In genomic region chr17:81342062-81342699, GRCh38 we compare ENCODE assay signal across 10 cellular contexts. TPM values are rescaled to one million over a fixed set of nuclear protein-coding genes. Genes with fewer than 3 reads are reported as not detected.
DNase-seq lines count a peak whose midpoint lies in the region; ATAC-seq and TF ChIP-seq lines count a peak whose summit lies in the region.
"Had no signal": no experiment of that assay in that cellular context is flagged by ENCODE, and none has a peak within 500 bp of the region (broad histone marks: within the 10 kb centered on the region; RNA-seq: fewer than 3 reads in every experiment).

No MANE protein-coding gene starts in this region.

- ATAC-seq in gastroesophageal sphincter (no peak), psoas muscle (no peak), mucosa of descending colon (no peak)

- H3K36me3 ChIP-seq in H7 (replicated peaks; ENCODE audit: control insufficient read depth, insufficient read depth, low read length) (no peaks in the 10 kb centered on the region), gastroesophageal sphincter (no peaks in the 10 kb centered on the region), psoas muscle (ENCODE audit: insufficient read depth in 1 of 2, low read depth in 1 of 2) (no peaks in the 10 kb centered on the region), mucosa of descending colon (ENCODE audit: low read depth) (no peaks in the 10 kb centered on the region)

- H3K4me3 ChIP-seq in H7 (ENCODE audit: insufficient read depth, low read depth, low read length) (peak overlapping the region; percentile 84), gastroesophageal sphincter (peak overlapping the region; percentile 90 to 93), psoas muscle (peak overlapping the region; percentile 88), mucosa of descending colon (no peak overlapping the region)

- H3K9me3 ChIP-seq in gastroesophageal sphincter = no peaks in the 10 kb centered on the region
- no peaks in the 10 kb centered on the region for H3K9me3 ChIP-seq in psoas muscle
- H3K9me3 ChIP-seq in mucosa of descending colon = no peaks in the 10 kb centered on the region

- intact Hi-C loops in psoas muscle (cut with DNase I) = loop anchor here in 1 of 2 donors (1.0 kb wide), 1 partner anchor 55 kb away; no protein-coding TSS in a partner anchor
- intact Hi-C loops in mucosa of descending colon (cut with DNase I, micrococcal nuclease) = no loop called here

- TF ChIP-seq EP300 in gastroesophageal sphincter (IDR thresholded peaks at IDR 0.05) = no peak

- peaks cover 0 to 67% (median 29%) of the 10 kb centered on the region in 3 donors for H3K4me1 ChIP-seq in gastroesophageal sphincter
- H3K4me1 ChIP-seq in psoas muscle = peaks cover 21% of the 10 kb centered on the region
- peaks cover 38% of the 10 kb centered on the region for H3K4me1 ChIP-seq in mucosa of descending colon (ENCODE audit: low read depth)

- peak overlapping the region; percentile 100 for H3K27ac ChIP-seq in VCaP
- peak overlapping the region; percentile 98 to 99 (median 99) for H3K27ac ChIP-seq in gastroesophageal sphincter
- peak overlapping the region; percentile 95 for H3K27ac ChIP-seq in psoas muscle

- no peak for DNase-seq in H7
- no peak for DNase-seq in psoas muscle
- DNase-seq in NCI-H1436 treated with DMSO at 0.1 percent for 48 hours (lab: John Stamatoyannopoulos, UW) = no peak
- DNase-seq in mucosa of descending colon = no peak
- no peak for DNase-seq in NAMALWA (ENCODE audit: low spot score)
- DNase-seq in islet precursor cell = no peak
- DNase-seq: NK-92 treated with Interleukin-12 subunit alpha and Interleukin-12 subunit beta, amount 100 ng/mL, for 24 hours; occipital lobe had no signal

- WGBS in gastroesophageal sphincter (ENCODE audit: low coverage in 1 of 2), 2 donors = 10 to 12% methylated on average over 23 to 27 of the region's 27 CpGs
- 13 to 35% (median 24%) methylated on average over 27 of the region's 27 CpGs for WGBS in psoas muscle, 3 donors

- H3K27me3 ChIP-seq in H7 (ENCODE audit: control insufficient read depth, insufficient read depth, low read length) (peaks cover 66% of the 10 kb centered on the region), gastroesophageal sphincter (no peaks in the 10 kb centered on the region), psoas muscle (ENCODE audit: insufficient read depth in 3 of 3, low read length in 2 of 3) (no peaks in the 10 kb centered on the region)

- TF ChIP-seq CTCF in VCaP (conservative IDR thresholded peaks at IDR 0.05) (no peak), gastroesophageal sphincter (IDR thresholded peaks at IDR 0.05) (no peak), psoas muscle (IDR thresholded peaks at IDR 0.05) (no peak), mucosa of descending colon (IDR thresholded peaks at IDR 0.05) (no peak)

- TF ChIP-seq POLR2A in gastroesophageal sphincter (IDR thresholded peaks at IDR 0.05) = no peak

RNA-seq across cellular contexts. Expression of gene SLC38A10, which starts 47.1 kb away (rescaled TPM):
- total RNA-seq in H7 (2014; rRNA removed; shearing (Covaris generic)) = 39.1 and 44.2 TPM in 2 replicates
- total RNA-seq in gastroesophageal sphincter (10 to 100 TPM; 70.5 to 99.6 (median 81.8) TPM), psoas muscle (10 to 100 TPM; 16.7 to 23.9 (median 18.6) TPM), mucosa of descending colon (10 to 100 TPM; 77.0 to 95.3 (median 94.0) TPM)
- 10 to 100 TPM; 16.9 to 40.6 (median 33.0) TPM for polyA plus RNA-seq in psoas muscle

RNA-seq across cellular contexts. Expression of gene BAHCC1, which starts 53.1 kb away (rescaled TPM):
- total RNA-seq in H7 (2014; rRNA removed; shearing (Covaris generic)) = 8.7 and 19.7 TPM in 2 replicates
- total RNA-seq in gastroesophageal sphincter (10 to 100 TPM; 17.5 to 34.3 (median 19.5) TPM), psoas muscle (10 to 100 TPM in 1 of 4 donors, 1 to 10 TPM in 3; 6.0 to 10.7 (median 7.7) TPM), mucosa of descending colon (10 to 100 TPM; 14.0 to 27.4 (median 16.5) TPM)
- polyA plus RNA-seq in psoas muscle = 1 to 10 TPM; 2.8 to 6.6 (median 4.1) TPM
